In genomic region chr19:2278504-2279158, GRCh38 we compare ENCODE assay signal across 1 cellular context.
A peak's percentile ranks its signal among the peaks of the same experiment; 100 is the strongest.
TF ChIP-seq lines count a peak whose summit lies in the region.

No MANE protein-coding gene starts in this region.

TF ChIP-seq in K562, 482 proteins besides CTCF, POLR2A, EP300 and RAD21 (continued from another document):
- TF ChIP-seq RERE (CRISPR knock-in tag; IDR thresholded peaks at IDR 0.05; ENCODE audit: borderline replicate concordance): no peak
- no peak for TF ChIP-seq LCOR (CRISPR knock-in tag; IDR thresholded peaks at IDR 0.05)
- no peak for TF ChIP-seq PCBP1 (IDR thresholded peaks at IDR 0.05; ENCODE audit: low read depth, low read length, poor library complexity, severe bottlenecking)
- no peak for TF ChIP-seq ZKSCAN3 (CRISPR knock-in tag; IDR thresholded peaks at IDR 0.05)
- TF ChIP-seq CCNT2 (IDR thresholded peaks at IDR 0.05; ENCODE audit: borderline replicate concordance, extremely low read depth, insufficient read length, low read depth, low read length): peak; percentile 14
- no peak for TF ChIP-seq ZNF408 (CRISPR knock-in tag; IDR thresholded peaks at IDR 0.05; ENCODE audit: low read depth)
- TF ChIP-seq NONO (IDR thresholded peaks at IDR 0.05; ENCODE audit: low read depth in 2 of 2, low read length in 1 of 2): 0 out of 4 replicates have a peak, but pooled peaks of 1 of the 2 experiments have one; percentile 12
- TF ChIP-seq ZNF584 (CRISPR knock-in tag; IDR thresholded peaks at IDR 0.05; ENCODE audit: low read depth): no peak
- TF ChIP-seq TEAD1 (CRISPR knock-in tag; IDR thresholded peaks at IDR 0.05): no peak
- no peak for TF ChIP-seq JUNB (CRISPR knock-in tag; conservative IDR thresholded peaks at IDR 0.05)
- no peak for TF ChIP-seq THAP12 (CRISPR knock-in tag; IDR thresholded peaks at IDR 0.05)
- no peak for TF ChIP-seq ZNF124 (CRISPR knock-in tag; IDR thresholded peaks at IDR 0.05)
- no peak for TF ChIP-seq ZZZ3 (IDR thresholded peaks at IDR 0.05)
- no peak for TF ChIP-seq EWSR1 (IDR thresholded peaks at IDR 0.05; ENCODE audit: borderline replicate concordance, low read depth, partially characterized antibody)
- TF ChIP-seq NCOA4 (IDR thresholded peaks at IDR 0.05; ENCODE audit: partially characterized antibody): no peak
- no peak for TF ChIP-seq MXD1 (CRISPR knock-in tag; IDR thresholded peaks at IDR 0.05; ENCODE audit: borderline replicate concordance, poor library complexity, severe bottlenecking)
- no peak for TF ChIP-seq ZBTB1 (CRISPR knock-in tag; IDR thresholded peaks at IDR 0.05; ENCODE audit: borderline replicate concordance, low read depth)
- TF ChIP-seq TCFL5 (CRISPR knock-in tag; conservative IDR thresholded peaks at IDR 0.05): no peak
- TF ChIP-seq TAF7 (tag; IDR thresholded peaks at IDR 0.05): no peak
- TF ChIP-seq OTX1 (CRISPR knock-in tag; IDR thresholded peaks at IDR 0.05): no peak
- TF ChIP-seq ATF3 (IDR thresholded peaks at IDR 0.05): no peak
- no peak for TF ChIP-seq ATF3 (CRISPR knock-in tag; conservative IDR thresholded peaks at IDR 0.05)
- peak; percentile 84 for TF ChIP-seq HNRNPL (IDR thresholded peaks at IDR 0.05; ENCODE audit: low read depth, low read length)
- TF ChIP-seq YY1 (IDR thresholded peaks at IDR 0.05; ENCODE audit: borderline replicate concordance in 1 of 3, control insufficient read depth in 1 of 3, extremely low read depth in 1 of 3, insufficient read depth in 3 of 3, insufficient read length in 1 of 3, insufficient replicate concordance in 2 of 3, low read depth in 1 of 3, low read length in 2 of 3): no peak
TF ChIP-seq in K562: peak in this region for 8.
